In genomic region chrX:44104699-44105098, GRCh38 we compare ENCODE assay signal across 29 cellular contexts.
"Had no signal": no experiment of that assay in that cellular context is flagged by ENCODE, and none has a peak within 500 bp of the region (broad histone marks: within the 10 kb centered on the region; RNA-seq: fewer than 3 reads in every experiment).

No MANE protein-coding gene starts in this region.

- H3K4me1 ChIP-seq: colonic mucosa, esophagus squamous epithelium, gastroesophageal sphincter, heart right ventricle had no signal

- H3K27me3 ChIP-seq: brain microvascular endothelial cell, colonic mucosa, esophagus squamous epithelium, gastroesophageal sphincter had no signal

- H3K27ac ChIP-seq: brain microvascular endothelial cell, colonic mucosa, epithelial cell of prostate, esophagus squamous epithelium, gastroesophageal sphincter, heart right ventricle, WERI-Rb-1 had no signal

- H3K4me3 ChIP-seq: colonic mucosa, esophagus squamous epithelium, gastroesophageal sphincter, heart right ventricle had no signal

- ATAC-seq: activated CD4-positive, CD25-positive, alpha-beta regulatory T cell treated with anti-CD3 and anti-CD28 coated beads, Interleukin-2, amount 50 U/mL, for 24 hours; activated CD8-positive, alpha-beta T cell treated with anti-CD3 and anti-CD28 coated beads for 36 hours; activated T-cell treated with anti-CD3 and anti-CD28 coated beads, Interleukin-2, amount 50 U/mL, for 4 hours; activated T-helper 17 cell treated with anti-CD3 and anti-CD28 coated beads, Interleukin-2, amount 50 U/mL, for 72 hours; gastroesophageal sphincter; heart right ventricle; T-helper 17 cell had no signal

- H3K36me3 ChIP-seq: brain microvascular endothelial cell, colonic mucosa, esophagus squamous epithelium, gastroesophageal sphincter, heart right ventricle, WERI-Rb-1 had no signal

- DNase-seq: activated B cell treated with CpG ODN at 0.5 μM for 24 hours; activated CD4-positive, alpha-beta T cell treated with anti-CD3 and anti-CD28 coated beads for 48 hours; activated CD4-positive, alpha-beta T cell treated with anti-CD3 and anti-CD28 coated beads, Interleukin-2, amount 50 U/mL, for 1 hour; activated CD4-positive, alpha-beta T cell treated with anti-CD3 and anti-CD28 coated beads, Interleukin-2, amount 50 U/mL, for 48 hours; activated CD8-positive, alpha-beta memory T cell treated with anti-CD3 and anti-CD28 coated beads for 24 hours; activated CD8-positive, alpha-beta T cell treated with anti-CD3 and anti-CD28 coated beads for 36 hours; activated effector memory CD4-positive, alpha-beta T cell treated with Interleukin-2 at 50 U/mL for 16 hours; activated gamma-delta T cell treated with Interleukin-2 at 50 U/mL for 16 hours; activated naive CD4-positive, alpha-beta T cell treated with anti-CD3 and anti-CD28 coated beads, Interleukin-2, amount 50 U/mL, for 16 hours; activated naive CD4-positive, alpha-beta T cell treated with Interleukin-2 at 50 U/mL for 16 hours; activated T-cell treated with anti-CD3 and anti-CD28 coated beads, Interleukin-2, amount 50 U/mL, for 4 hours; amniotic stem cell; anterior cingulate cortex; brain microvascular endothelial cell; cerebellar nuclear complex; colonic mucosa; effector CD8-positive, alpha-beta T cell; esophagus squamous epithelium; foreskin melanocyte; heart right ventricle; T-helper 17 cell; T1000; WERI-Rb-1 had no signal

- H3K9me3 ChIP-seq: colonic mucosa, esophagus squamous epithelium, gastroesophageal sphincter had no signal

- FAIRE-seq: endometrium, endothelial cell of umbilical vein had no signal
